ENCODE assay signal across 13 cellular contexts in genomic region chr3:30544811-30545210, GRCh38.
DNase-seq lines count a peak whose midpoint lies in the region; ATAC-seq, FAIRE-seq and TF ChIP-seq lines count a peak whose summit lies in the region.
"Had no signal": no experiment of that assay in that cellular context is flagged by ENCODE, and none has a peak within 500 bp of the region (broad histone marks: within the 10 kb centered on the region; RNA-seq: fewer than 3 reads in every experiment).

No MANE protein-coding gene starts in this region.

- no peaks in the 10 kb centered on the region for H3K27me3 Mint-ChIP-seq in astrocyte (ENCODE audit: low read depth, unreplicated experiment)
- H3K27me3 Mint-ChIP-seq: activated naive CD8-positive, alpha-beta T cell treated with anti-CD3 and anti-CD28 coated beads, Interleukin-2, amount 10 ng/mL, durations not matched to agents 7 days and 5 days had no signal

- H3K9ac ChIP-seq in HepG2 (ENCODE audit: insufficient read depth, low read depth, low read length) (no peak overlapping the region), astrocyte (ENCODE audit: low read length) (peak overlapping the region; percentile 16)

- intact Hi-C loops in right lobe of liver (cut with DNase I), result no loop called here
- intact Hi-C loops in HepG2 (cut with micrococcal nuclease; ENCODE audit: unreplicated experiment), result no loop called here
- intact Hi-C loops in left ventricle myocardium superior (cut with micrococcal nuclease), result no loop called here

- H3K4me3 Mint-ChIP-seq in astrocyte (ENCODE audit: unreplicated experiment), result no peak overlapping the region
- H3K4me3 Mint-ChIP-seq: activated naive CD8-positive, alpha-beta T cell treated with anti-CD3 and anti-CD28 coated beads, Interleukin-2, amount 10 ng/mL, durations not matched to agents 7 days and 5 days had no signal

- in situ Hi-C loops in HepG2 (cut with HindIII; ENCODE audit: extremely low pct_ligation_motif_present, low pct_unique_long_range_greater_than_20kb), result no loop called here

- DNase-seq in right lobe of liver (no peak), HepG2 (ENCODE audit: low spot score) (no peak), astrocyte (ENCODE audit: low read depth) (peak; percentile 79), left ventricle myocardium superior (no peak), urothelium cell line (ENCODE audit: low spot score) (peak; percentile 43), GM19239 (ENCODE audit: insufficient read length, low spot score) (no peak), globus pallidus (ENCODE audit: low spot score) (no peak), NCI-H2081 (lab: John Stamatoyannopoulos, UW) (no peak)
- DNase-seq: activated CD4-positive, CD25-positive, alpha-beta regulatory T cell treated with anti-CD3 and anti-CD28 coated beads, Interleukin-2, amount 50 U/mL, for 72 hours; activated naive CD8-positive, alpha-beta T cell treated with anti-CD3 and anti-CD28 coated beads, Interleukin-2, amount 10 ng/mL, durations not matched to agents 7 days and 5 days; foreskin melanocyte; NCI-H1048 had no signal

- H4K20me1 ChIP-seq in HepG2 (ENCODE audit: insufficient read depth, low read length) (no peaks in the 10 kb centered on the region), astrocyte (ENCODE audit: insufficient read depth, low read length) (no peaks in the 10 kb centered on the region)

- no peaks in the 10 kb centered on the region for H3K9me3 ChIP-seq in right lobe of liver
- H3K9me3 ChIP-seq in HepG2 (ENCODE audit: low read length), result no peaks in the 10 kb centered on the region
- peaks cover 2% of the 10 kb centered on the region for H3K9me3 ChIP-seq in astrocyte (ENCODE audit: insufficient read depth, low read depth, low read length)

- no peak overlapping the region for H2AFZ ChIP-seq in HepG2 (ENCODE audit: low read length)
- peak overlapping the region; percentile 0 for H2AFZ ChIP-seq in astrocyte (ENCODE audit: low read depth, low read length)

- H3K36me3 ChIP-seq in right lobe of liver, result no peaks in the 10 kb centered on the region
- H3K36me3 ChIP-seq in HepG2 (replicated peaks in 1 of 2; ENCODE audit: control insufficient read depth in 1 of 2, insufficient read depth in 2 of 2, low read length in 2 of 2), result no peaks in the 10 kb centered on the region
- no peaks in the 10 kb centered on the region for H3K36me3 ChIP-seq in astrocyte (ENCODE audit: insufficient read depth, low read length)

- H3K27ac ChIP-seq in right lobe of liver (no peak overlapping the region), HepG2 (ENCODE audit: extremely low read length, insufficient read depth, low read length) (no peak overlapping the region), astrocyte (ENCODE audit: low read depth, low read length) (peak overlapping the region; percentile 65)

- peak; percentile 42 to 87 (median 67) for ATAC-seq in right lobe of liver
- ATAC-seq in HepG2, result no peak
- peak; percentile 71 for ATAC-seq in left ventricle myocardium superior

- CTCF ChIA-PET in HepG2 (lab: Yijun Ruan, JAX; ENCODE audit: low intra/inter-chr PET ratio, low total read pairs), result no interaction called here

- no peak for TF ChIP-seq EP300 in HepG2 (IDR thresholded peaks at IDR 0.05; ENCODE audit: low read depth in 2 of 2, low read length in 2 of 2)
- TF ChIP-seq EP300 in HepG2 (CRISPR knock-in tag; IDR thresholded peaks at IDR 0.05; ENCODE audit: borderline replicate concordance), result no peak

- no peak for TF ChIP-seq POLR2A in right lobe of liver (IDR thresholded peaks at IDR 0.05)
- no peak for TF ChIP-seq POLR2A in HepG2 (IDR thresholded peaks at IDR 0.05; ENCODE audit: insufficient read depth in 1 of 2, low read depth in 2 of 2, low read length in 2 of 2)

- H3K27ac Mint-ChIP-seq in astrocyte (ENCODE audit: unreplicated experiment), result no peak overlapping the region
- H3K27ac Mint-ChIP-seq: activated naive CD8-positive, alpha-beta T cell treated with anti-CD3 and anti-CD28 coated beads, Interleukin-2, amount 10 ng/mL, durations not matched to agents 7 days and 5 days had no signal

- H3K36me3 Mint-ChIP-seq in astrocyte (ENCODE audit: low read depth, unreplicated experiment), result no peaks in the 10 kb centered on the region
- H3K36me3 Mint-ChIP-seq: activated naive CD8-positive, alpha-beta T cell treated with anti-CD3 and anti-CD28 coated beads, Interleukin-2, amount 10 ng/mL, durations not matched to agents 7 days and 5 days had no signal

- no peak overlapping the region for H3K4me3 ChIP-seq in right lobe of liver
- H3K4me3 ChIP-seq in HepG2 (replicated peaks in 1 of 3; ENCODE audit: insufficient read depth in 1 of 3, low read depth in 2 of 3, low read length in 3 of 3), result no peak overlapping the region
- no peak overlapping the region for H3K4me3 ChIP-seq in astrocyte (ENCODE audit: insufficient read depth, low read depth, low read length)

- no peaks in the 10 kb centered on the region for H3K9me3 Mint-ChIP-seq in astrocyte (ENCODE audit: unreplicated experiment)

- peaks cover 8% of the 10 kb centered on the region for H3K4me1 Mint-ChIP-seq in astrocyte (ENCODE audit: low read depth, unreplicated experiment)

- WGBS in right lobe of liver (ENCODE audit: insufficient coverage, low coverage, low lambda C conversion rate, missing lambda C conversion rate), result 42% methylated on average over 3 of the region's 3 CpGs
- 93% methylated on average over 3 of the region's 3 CpGs for WGBS in HepG2 (ENCODE audit: low lambda C conversion rate)

- no peaks in the 10 kb centered on the region for H3K27me3 ChIP-seq in right lobe of liver
- no peaks in the 10 kb centered on the region for H3K27me3 ChIP-seq in HepG2 (ENCODE audit: control insufficient read depth in 1 of 2, insufficient read depth in 2 of 2, low read length in 2 of 2)
- H3K27me3 ChIP-seq in astrocyte (ENCODE audit: insufficient read depth, low read length), result no peaks in the 10 kb centered on the region

- FAIRE-seq in HepG2 (lab: Jason Lieb, UNC), result no peak
- FAIRE-seq in astrocyte (lab: Jason Lieb, UNC), result peak; percentile 92
- FAIRE-seq in urothelium cell line (lab: Jason Lieb, UNC), result no peak
- no peak for FAIRE-seq in GM19239 (lab: Jason Lieb, UNC)
- FAIRE-seq: GM12892 had no signal

- TF ChIP-seq CTCF in right lobe of liver (IDR thresholded peaks at IDR 0.05) (no peak), HepG2 (CRISPR knock-in tag; IDR thresholded peaks at IDR 0.05) (no peak), astrocyte (IDR thresholded peaks at IDR 0.05; ENCODE audit: insufficient read depth, low read depth, low read length) (no peak)

- H3K4me1 ChIP-seq in right lobe of liver (no peaks in the 10 kb centered on the region), HepG2 (ENCODE audit: insufficient read depth, low read length) (peaks cover 8% of the 10 kb centered on the region), astrocyte (ENCODE audit: insufficient read depth, low read length) (peaks cover 12% of the 10 kb centered on the region)

- no peaks in the 10 kb centered on the region for H3K79me2 ChIP-seq in HepG2 (ENCODE audit: insufficient read depth, low read length)
- no peaks in the 10 kb centered on the region for H3K79me2 ChIP-seq in astrocyte (ENCODE audit: insufficient read depth, low read length)

- no peak for TF ChIP-seq RAD21 in HepG2 (CRISPR knock-in tag; IDR thresholded peaks at IDR 0.05)

- POLR2A ChIA-PET in HepG2 (lab: Yijun Ruan, JAX), result no interaction called here

- H3K4me2 ChIP-seq in HepG2 (ENCODE audit: low read depth, low read length) (no peak overlapping the region), astrocyte (ENCODE audit: low read length) (peak overlapping the region; percentile 9)

- BruUV-seq in HepG2 (replicated peaks; lab: Mats Ljungman, UMichigan), result no TSS peak

TF ChIP-seq in HepG2, 621 proteins besides CTCF, POLR2A, EP300 and RAD21 (continues in another document):
- TF ChIP-seq ZBTB43 (CRISPR knock-in tag; conservative IDR thresholded peaks at IDR 0.05), result no peak
- TF ChIP-seq ERF (CRISPR knock-in tag; IDR thresholded peaks at IDR 0.05), result no peak
- no peak for TF ChIP-seq ARNT2 (CRISPR knock-in tag; IDR thresholded peaks at IDR 0.05; ENCODE audit: low read depth)
- no peak for TF ChIP-seq ZNF629 (CRISPR knock-in tag; conservative IDR thresholded peaks at IDR 0.05)
- no peak for TF ChIP-seq XRCC5 (optimal IDR thresholded peaks at IDR 0.05; ENCODE audit: low read length)
- TF ChIP-seq ZMYM2 (CRISPR knock-in tag; IDR thresholded peaks at IDR 0.05), result no peak
- TF ChIP-seq POLR2AphosphoS5 (IDR thresholded peaks at IDR 0.05; ENCODE audit: low read depth, low read length), result no peak
- no peak for TF ChIP-seq IRF9 (CRISPR knock-in tag; IDR thresholded peaks at IDR 0.05; ENCODE audit: borderline replicate concordance)
- no peak for TF ChIP-seq FOXA3 (CRISPR knock-in tag; IDR thresholded peaks at IDR 0.05)
- TF ChIP-seq SMC3 (IDR thresholded peaks at IDR 0.05; ENCODE audit: low read length), result no peak
- no peak for TF ChIP-seq FOXO4 (CRISPR knock-in tag; conservative IDR thresholded peaks at IDR 0.05)

Comparison
In these comparisons a context has a peak if more than half of its experiments do, and no peak if none do; other contexts are left out.
1. DNase-seq: peak in astrocyte (single experiment) and urothelium cell line (single experiment); none in right lobe of liver (0 of 3), HepG2 (single experiment), left ventricle myocardium superior (single experiment), GM19239 (single experiment), globus pallidus (single experiment) and NCI-H2081 (0 of 2).